Comparison of ENCODE assay signal across 18 cellular contexts in genomic region chr19:19274716-19275115, GRCh38. TPM values are rescaled to one million over a fixed set of nuclear protein-coding genes. Genes with fewer than 3 reads are reported as not detected.
"Had no signal": no experiment of that assay in that cellular context is flagged by ENCODE, and none has a peak within 500 bp of the region (broad histone marks: within the 10 kb centered on the region; RNA-seq: fewer than 3 reads in every experiment).

No MANE protein-coding gene starts in this region.

- H3K4me3 Mint-ChIP-seq: activated T-cell treated with anti-CD3 and anti-CD28 coated beads, Interleukin-2, amount 50 U/mL, for 4 hours; dendritic cell treated with granulocyte-macrophage colony-stimulating factor and Interleukin-4, amounts not matched to agents 40 ng/mL and 50 ng/mL, for 4 days; natural killer cell; stimulated activated naive B cell treated with anti-CD40 and anti-IgM and Interleukin-4, amounts not matched to agents 10 μg/mL and 1 μg/mL and 100 μg/mL, for 72 hours; T-helper 2 cell treated with Interferon-gamma antibody and Interleukin-4, amounts not matched to agents 5 μg/mL and 100 μg/mL, for 36 hours had no signal

- H3K4me1 ChIP-seq: psoas muscle had no signal

- H3K36me3 Mint-ChIP-seq: natural killer cell had no signal

- H3K9me3 ChIP-seq: psoas muscle had no signal

- ATAC-seq: activated CD4-positive, CD25-positive, alpha-beta regulatory T cell treated with anti-CD3 and anti-CD28 coated beads, Interleukin-2, amount 50 U/mL, for 24 hours; activated T-cell treated with anti-CD3 and anti-CD28 coated beads, Interleukin-2, amount 50 U/mL, for 4 hours; natural killer cell; psoas muscle; sciatic nerve; stimulated activated naive B cell treated with anti-CD40 and anti-IgM and Interleukin-4, amounts not matched to agents 10 μg/mL and 1 μg/mL and 100 μg/mL, for 72 hours had no signal

- H3K27ac Mint-ChIP-seq: activated naive CD4-positive, alpha-beta T cell treated with anti-CD3 and anti-CD28 coated beads, Interleukin-2, amount 50 U/mL, for 72 hours; dendritic cell treated with granulocyte-macrophage colony-stimulating factor and Interleukin-4, amounts not matched to agents 40 ng/mL and 50 ng/mL, for 4 days; endodermal cell; natural killer cell; T-helper 2 cell treated with Interferon-gamma antibody and Interleukin-4, amounts not matched to agents 5 μg/mL and 100 μg/mL, for 36 hours; type B pancreatic cell had no signal

- H3K27me3 ChIP-seq: brain microvascular endothelial cell had no signal

- H3K27ac ChIP-seq: brain microvascular endothelial cell, psoas muscle had no signal

- H3K4me3 ChIP-seq: psoas muscle had no signal

- DNase-seq: activated CD4-positive, alpha-beta T cell treated with anti-CD3 and anti-CD28 coated beads, Interleukin-2, amount 50 U/mL, for 48 hours; activated effector memory CD4-positive, alpha-beta T cell treated with anti-CD3 and anti-CD28 coated beads, Interleukin-2, amount 50 U/mL, for 16 hours; activated T-cell treated with anti-CD3 and anti-CD28 coated beads, Interleukin-2, amount 50 U/mL, for 4 hours; amniotic stem cell; brain microvascular endothelial cell; natural killer cell; occipital lobe; psoas muscle; stimulated activated CD4-positive, alpha-beta T cell treated with anti-CD3 and anti-CD28 coated beads, Interleukin-2, amount 100 ng/mL, for 24 hours; stimulated activated naive B cell treated with anti-CD40 and anti-IgM and Interleukin-4, amounts not matched to agents 10 μg/mL and 1 μg/mL and 100 μg/mL, for 72 hours had no signal

- H3K9me3 Mint-ChIP-seq: activated naive CD4-positive, alpha-beta T cell treated with anti-CD3 and anti-CD28 coated beads, Interleukin-2, amount 50 U/mL, for 72 hours; activated T-cell treated with anti-CD3 and anti-CD28 coated beads, Interleukin-2, amount 50 U/mL, for 4 hours; dendritic cell treated with granulocyte-macrophage colony-stimulating factor and Interleukin-4, amounts not matched to agents 40 ng/mL and 50 ng/mL, for 4 days; endodermal cell; natural killer cell; stimulated activated naive B cell treated with anti-CD40 and anti-IgM and Interleukin-4, amounts not matched to agents 10 μg/mL and 1 μg/mL and 100 μg/mL, for 72 hours; T-helper 2 cell treated with Interferon-gamma antibody and Interleukin-4, amounts not matched to agents 5 μg/mL and 100 μg/mL, for 36 hours; type B pancreatic cell had no signal

RNA-seq across cellular contexts. Expression of gene TM6SF2, which starts 1.6 kb away (rescaled TPM):
- total RNA-seq: activated naive CD4-positive, alpha-beta T cell treated with anti-CD3 and anti-CD28 coated beads, Interleukin-2, amount 50 U/mL, for 72 hours; activated T-cell treated with anti-CD3 and anti-CD28 coated beads, Interleukin-2, amount 50 U/mL, for 4 hours; glomerular endothelial cell; natural killer cell; occipital lobe had no signal
